Comparison of ENCODE assay signal across 12 cellular contexts in the genomic region with DNA sequence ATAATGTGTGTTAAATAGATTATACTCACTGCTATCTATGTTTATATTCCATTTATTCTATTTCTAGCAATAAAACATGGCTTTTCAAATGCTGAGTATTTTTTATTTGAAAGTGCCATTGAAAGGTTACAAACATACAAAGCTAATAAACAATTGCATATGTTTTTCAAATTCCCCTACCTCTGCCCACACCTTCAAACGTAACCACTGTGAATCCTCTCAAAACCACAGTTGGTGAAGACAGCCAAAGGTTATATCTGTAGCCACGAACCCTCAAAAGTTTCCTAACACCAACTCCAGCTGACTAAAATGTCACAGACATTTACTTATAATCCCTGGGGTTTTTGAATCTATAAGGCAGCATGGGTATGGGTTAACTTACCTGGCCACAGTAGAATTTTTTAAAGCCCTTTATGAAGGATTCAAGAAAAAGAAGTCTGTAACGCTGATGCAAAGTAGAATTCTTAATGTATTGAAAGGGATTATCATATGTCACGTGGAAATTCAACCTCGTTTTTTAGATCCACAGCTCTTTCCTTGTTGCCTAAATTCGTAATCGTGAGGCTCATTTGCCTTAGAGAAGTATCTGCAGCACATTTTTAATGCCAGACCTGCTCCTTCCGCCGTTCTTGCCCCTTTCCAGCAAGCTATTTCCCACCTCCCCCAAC.
DNase-seq lines count a peak whose midpoint lies in the region; ATAC-seq and TF ChIP-seq lines count a peak whose summit lies in the region.
"Had no signal": no experiment of that assay in that cellular context is flagged by ENCODE, and none has a peak within 500 bp of the region (broad histone marks: within the 10 kb centered on the region; RNA-seq: fewer than 3 reads in every experiment).

No MANE protein-coding gene starts in this region.

- intact Hi-C loops in tibial artery (cut with DNase I; ENCODE audit: low total_unique reads) (no loop called here), colonic mucosa (cut with DNase I) (no loop called here), posterior cingulate gyrus (cut with DNase I) (no loop called here)

- peaks cover 52 to 66% (median 54%) of the 10 kb centered on the region in 3 donors for H3K27me3 Mint-ChIP-seq in naive B cell

- DNase-seq in naive B cell (no peak), tibial artery (no peak), colonic mucosa (no peak), posterior cingulate gyrus (no peak), KG1 (lab: John Stamatoyannopoulos, UW) (no peak)
- DNase-seq: activated T-cell treated with anti-CD3 and anti-CD28 coated beads, Interleukin-2, amount 50 U/mL, for 4 hours; NK-92 treated with Interleukin-12 subunit alpha and Interleukin-12 subunit beta, amount 100 ng/mL, for 24 hours; stimulated activated naive CD4-positive, alpha-beta T cell treated with Interleukin-2 at 50 U/mL for 16 hours had no signal

- peak overlapping the region in 5 of 8 donors; percentile 17 to 73 (median 18) for H3K4me3 Mint-ChIP-seq in naive B cell
- H3K4me3 Mint-ChIP-seq: activated T-cell treated with anti-CD3 and anti-CD28 coated beads, Interleukin-2, amount 50 U/mL, for 4 hours; neural crest cell had no signal

- no peaks in the 10 kb centered on the region for H3K36me3 Mint-ChIP-seq in naive B cell

- no peak overlapping the region for H3K9ac ChIP-seq in colonic mucosa (ENCODE audit: low read depth in 2 of 2, low read length in 2 of 2)

- TF ChIP-seq CTCF in tibial artery (IDR thresholded peaks at IDR 0.05) (no peak), colonic mucosa (IDR thresholded peaks at IDR 0.05) (no peak)

- H3K27me3 ChIP-seq in tibial artery (no peaks in the 10 kb centered on the region), colonic mucosa (no peaks in the 10 kb centered on the region)

- H3K9me3 ChIP-seq in tibial artery: no peaks in the 10 kb centered on the region
- no peaks in the 10 kb centered on the region for H3K9me3 ChIP-seq in colonic mucosa

- H3K27ac ChIP-seq in tibial artery (no peak overlapping the region), colonic mucosa (no peak overlapping the region)

- ATAC-seq in GM18870 (IDR thresholded peaks at IDR 0.05; ENCODE audit: unreplicated experiment): peak; percentile 64
- peak; percentile 67 for ATAC-seq in GM21723 (IDR thresholded peaks at IDR 0.05; ENCODE audit: unreplicated experiment)
- peak; percentile 53 for ATAC-seq in HG03520 (IDR thresholded peaks at IDR 0.05; ENCODE audit: unreplicated experiment)
- peak in 1 of 2 donors; percentile 48 for ATAC-seq in naive B cell (ENCODE audit: low read depth in 2 of 2)
- ATAC-seq: activated T-cell treated with anti-CD3 and anti-CD28 coated beads, Interleukin-2, amount 50 U/mL, for 4 hours had no signal

- peaks cover 0 to 9% (median 0%) of the 10 kb centered on the region in 7 donors for H3K9me3 Mint-ChIP-seq in naive B cell
- H3K9me3 Mint-ChIP-seq: activated T-cell treated with anti-CD3 and anti-CD28 coated beads, Interleukin-2, amount 50 U/mL, for 4 hours had no signal

- H3K36me3 ChIP-seq in tibial artery (no peaks in the 10 kb centered on the region), colonic mucosa (no peaks in the 10 kb centered on the region)

- peak overlapping the region in 2 of 6 donors; percentile 5 to 52 for H3K27ac Mint-ChIP-seq in naive B cell

- H3K4me1 ChIP-seq in tibial artery (peaks cover 0 to 20% (median 12%) of the 10 kb centered on the region in 4 donors), colonic mucosa (no peaks in the 10 kb centered on the region)

- H3K4me3 ChIP-seq in tibial artery: no peak overlapping the region
- no peak overlapping the region for H3K4me3 ChIP-seq in colonic mucosa

- peaks cover 18 to 39% (median 22%) of the 10 kb centered on the region in 3 donors for H3K4me1 Mint-ChIP-seq in naive B cell
